15 cellular contexts compared by ENCODE assay signal in the genomic region with DNA sequence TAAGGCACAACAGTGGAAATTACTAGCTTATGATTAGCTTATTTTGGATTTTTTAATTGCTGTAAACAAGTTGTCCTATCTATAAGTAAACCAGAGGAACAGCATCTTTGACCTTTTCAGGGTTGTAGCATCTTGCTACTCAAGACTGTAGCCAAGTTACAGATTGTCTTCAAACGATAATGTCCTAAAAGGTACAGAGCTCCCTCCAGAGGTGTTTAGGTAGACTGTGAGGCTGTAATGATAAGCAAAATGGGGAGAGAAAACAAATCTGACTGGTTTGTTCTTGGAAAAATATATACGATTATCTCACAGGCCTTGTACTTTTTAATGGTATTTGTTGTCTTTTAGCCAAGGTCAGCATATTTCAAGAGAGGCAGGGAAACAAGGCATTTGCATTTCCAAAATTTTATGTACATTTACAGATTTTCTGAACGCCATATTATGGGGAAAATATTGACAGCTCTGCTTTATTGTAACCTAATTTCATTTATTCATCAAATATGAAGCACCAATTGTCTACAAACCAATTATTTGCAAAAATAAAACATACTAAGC.
DNase-seq lines count a peak whose midpoint lies in the region; ATAC-seq and TF ChIP-seq lines count a peak whose summit lies in the region.
"Had no signal": no experiment of that assay in that cellular context is flagged by ENCODE, and none has a peak within 500 bp of the region (broad histone marks: within the 10 kb centered on the region; RNA-seq: fewer than 3 reads in every experiment).

No MANE protein-coding gene starts in this region.

- no peak for DNase-seq in GM13977 (ENCODE audit: low spot score)
- peak; percentile 7 for DNase-seq in NAMALWA (ENCODE audit: low spot score)
- peak; percentile 10 for DNase-seq in brain pericyte (ENCODE audit: low read depth, low spot score)
- DNase-seq in mesenchymal stem cell = peak; percentile 6
- no peak for DNase-seq in NCI-H187 treated with DMSO at 0.1 percent for 48 hours (lab: John Stamatoyannopoulos, UW)
- no peak for DNase-seq in anterior cingulate cortex (lab: John Stamatoyannopoulos, UW)
- no peak for DNase-seq in right cardiac atrium
- DNase-seq: CD4-positive, CD25-positive, alpha-beta regulatory T cell; dorsolateral prefrontal cortex; NCI-H1105 treated with DMSO at 0.1 percent for 48 hours; posterior cingulate gyrus; stimulated activated CD4-positive, alpha-beta T cell treated with anti-CD3 and anti-CD28 coated beads, Interleukin-2, amount 100 ng/mL, for 48 hours; stomach had no signal

- H3K14ac ChIP-seq in mesenchymal stem cell (ENCODE audit: low read length in 2 of 2) = no peak overlapping the region

- H4K91ac ChIP-seq in mesenchymal stem cell (ENCODE audit: low read length) = no peak overlapping the region

- intact Hi-C loops in right cardiac atrium (cut with DNase I) = no loop called here

- no peak overlapping the region for H3K23ac ChIP-seq in mesenchymal stem cell (ENCODE audit: low read length in 2 of 2)

- H2BK15ac ChIP-seq in mesenchymal stem cell (ENCODE audit: low read depth, poor library complexity, severe bottlenecking) = no peak overlapping the region

- no peak overlapping the region for H2BK5ac ChIP-seq in mesenchymal stem cell (ENCODE audit: low read depth, low read length, poor library complexity, severe bottlenecking)

- WGBS in mesenchymal stem cell = 65% methylated on average over 2 of the region's 3 CpGs
- WGBS in right cardiac atrium = 42% methylated on average over 3 of the region's 3 CpGs

- no peaks in the 10 kb centered on the region for H3K4me1 ChIP-seq in mesenchymal stem cell (ENCODE audit: control insufficient read depth, insufficient read depth, low read depth, low read length)
- H3K4me1 ChIP-seq in right cardiac atrium (ENCODE audit: control insufficient read depth, insufficient read depth, low read length) = no peaks in the 10 kb centered on the region

- H3K9me3 ChIP-seq in mesenchymal stem cell (ENCODE audit: control insufficient read depth, low read length) = peaks cover 9% of the 10 kb centered on the region
- H3K9me3 ChIP-seq in right cardiac atrium (ENCODE audit: control insufficient read depth, low read length) = no peaks in the 10 kb centered on the region
- H3K9me3 ChIP-seq: stomach had no signal

- no peak overlapping the region for H4K8ac ChIP-seq in mesenchymal stem cell (ENCODE audit: low read length)

- H2BK12ac ChIP-seq in mesenchymal stem cell (ENCODE audit: low read length in 2 of 2) = no peak overlapping the region

- no peak overlapping the region for H3K4me3 ChIP-seq in mesenchymal stem cell (ENCODE audit: insufficient read depth in 1 of 2, low read depth in 1 of 2, low read length in 2 of 2)
- H3K4me3 ChIP-seq in right cardiac atrium (ENCODE audit: low read length) = no peak overlapping the region
- H3K4me3 ChIP-seq: dorsolateral prefrontal cortex, lung, stomach had no signal

- H3K27ac ChIP-seq in mesenchymal stem cell (ENCODE audit: low read length, poor library complexity, severe bottlenecking) (no peak overlapping the region), right cardiac atrium (ENCODE audit: low read length) (no peak overlapping the region)
- H3K27ac ChIP-seq: dorsolateral prefrontal cortex, stomach had no signal

- peak; percentile 31 for TF ChIP-seq CTCF in GM13977 (IDR thresholded peaks at IDR 0.05; ENCODE audit: extremely low read depth, insufficient read depth, missing control alignments)

- no peaks in the 10 kb centered on the region for H3K27me3 ChIP-seq in mesenchymal stem cell (ENCODE audit: control insufficient read depth in 1 of 2, insufficient read depth in 1 of 2, low read length in 2 of 2)
- no peaks in the 10 kb centered on the region for H3K27me3 ChIP-seq in right cardiac atrium (ENCODE audit: control insufficient read depth, insufficient read depth)
- H3K27me3 ChIP-seq: dorsolateral prefrontal cortex, stomach had no signal

- H3K36me3 ChIP-seq in mesenchymal stem cell (ENCODE audit: control insufficient read depth in 1 of 2, insufficient read depth in 2 of 2, low read depth in 1 of 2, low read length in 2 of 2) = no peaks in the 10 kb centered on the region
- H3K36me3 ChIP-seq: stomach had no signal

- in situ Hi-C loops in GM13977 (cut with MboI; ENCODE audit: low pct_unique_long_range_greater_than_20kb, low sequenced_read_pairs, unreplicated experiment) = no loop called here

- no peak overlapping the region for H2AFZ ChIP-seq in mesenchymal stem cell (ENCODE audit: low read depth, low read length)

- no peak overlapping the region for H3K4me2 ChIP-seq in mesenchymal stem cell (ENCODE audit: low read length, poor library complexity, severe bottlenecking)

- H3K9ac ChIP-seq in mesenchymal stem cell (ENCODE audit: low read length) = no peak overlapping the region

- H3K79me1 ChIP-seq in mesenchymal stem cell (replicated peaks; ENCODE audit: low read length, poor library complexity, severe bottlenecking) = no peaks in the 10 kb centered on the region

- H3K18ac ChIP-seq in mesenchymal stem cell (ENCODE audit: low read depth in 1 of 2, low read length in 2 of 2) = no peak overlapping the region

- no peak overlapping the region for H2BK120ac ChIP-seq in mesenchymal stem cell (ENCODE audit: low read depth, low read length)

- no peak overlapping the region for H2AK5ac ChIP-seq in mesenchymal stem cell (ENCODE audit: low read length, severe bottlenecking)

- no peak for ATAC-seq in HG02623 (IDR thresholded peaks at IDR 0.05; ENCODE audit: unreplicated experiment)
- ATAC-seq in right cardiac atrium = no peak

- no peak overlapping the region for H3K4ac ChIP-seq in mesenchymal stem cell (ENCODE audit: low read depth in 1 of 2, low read length in 2 of 2)

Comparison
In these comparisons a context has a peak if more than half of its experiments do, and no peak if none do; other contexts are left out.
1. DNase-seq: peak in NAMALWA (single experiment), brain pericyte (single experiment) and mesenchymal stem cell (single experiment); none in GM13977 (single experiment), NCI-H187 treated with DMSO at 0.1 percent for 48 hours (single experiment), anterior cingulate cortex (0 of 58) and right cardiac atrium (0 of 3).